ENCODE assay signal across 8 cellular contexts in the genomic region with DNA sequence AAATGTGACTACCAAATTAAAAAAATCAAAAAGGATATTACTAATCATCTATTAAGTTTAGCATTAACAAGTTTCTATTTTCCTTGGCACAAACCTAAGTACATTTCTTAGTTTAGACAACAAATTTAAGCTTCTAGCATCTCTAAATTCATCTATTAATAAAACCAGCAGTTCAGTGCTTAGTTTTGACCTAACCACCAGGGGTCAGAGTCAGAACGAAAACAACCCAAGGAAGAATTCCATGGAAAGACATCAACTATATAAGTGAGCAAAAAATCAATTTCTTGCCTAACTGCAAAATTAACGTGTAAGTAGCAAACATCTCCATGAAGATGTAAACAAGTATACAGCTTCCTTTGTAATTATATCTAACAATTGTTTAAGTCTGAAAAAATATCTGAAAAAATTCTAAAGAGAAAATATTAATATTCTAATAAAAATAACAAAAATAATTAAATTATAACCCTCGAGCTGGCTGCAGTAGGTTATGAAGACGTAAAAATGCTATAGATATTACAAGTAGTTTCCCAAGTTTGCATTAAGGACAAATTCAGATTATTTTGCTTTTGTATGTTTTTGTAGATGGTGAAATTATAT.
DNase-seq lines count a peak whose midpoint lies in the region; ATAC-seq and TF ChIP-seq lines count a peak whose summit lies in the region.

No MANE protein-coding gene starts in this region.

- intact Hi-C loops in left colon (cut with DNase I, micrococcal nuclease) = loop anchor here in 1 of 2 donors (10.0 kb wide), 1 partner anchor 142 kb away; no protein-coding TSS in a partner anchor

- no peaks in the 10 kb centered on the region for H3K9me2 ChIP-seq in neural cell (ENCODE audit: insufficient read depth, low read length)

- H3K4me2 ChIP-seq in neural cell (ENCODE audit: low read length) = no peak overlapping the region

- no peaks in the 10 kb centered on the region for H3K79me2 ChIP-seq in neural cell (replicated peaks; ENCODE audit: insufficient read depth, low read length)

- H3K36me3 ChIP-seq in neural cell (ENCODE audit: insufficient read depth, low read length) = no peaks in the 10 kb centered on the region
- H3K36me3 ChIP-seq in gastroesophageal sphincter = no peaks in the 10 kb centered on the region

- DNase-seq in GM12865 (ENCODE audit: low read depth) (peak; percentile 27), NCI-H1417 treated with DMSO at 0.1 percent for 48 hours (lab: John Stamatoyannopoulos, UW) (peak; percentile 24), left colon (no peak), NCI-H1930 (lab: John Stamatoyannopoulos, UW) (no peak)

- no peak overlapping the region for H3K27ac Mint-ChIP-seq in brain

- H3K27me3 ChIP-seq in neural cell (ENCODE audit: insufficient read depth, low read depth, low read length) (no peaks in the 10 kb centered on the region), gastroesophageal sphincter (no peaks in the 10 kb centered on the region)

- no peaks in the 10 kb centered on the region for H3K9me3 ChIP-seq in neural cell (ENCODE audit: low read length)
- H3K9me3 ChIP-seq in gastroesophageal sphincter = no peaks in the 10 kb centered on the region

- H3K4me3 ChIP-seq in GM12865 (ENCODE audit: low read depth, low read length) = no peak overlapping the region
- no peak overlapping the region for H3K4me3 ChIP-seq in neural cell (ENCODE audit: low read length)
- H3K4me3 ChIP-seq in gastroesophageal sphincter = no peak overlapping the region

- H3K9me3 Mint-ChIP-seq in brain = no peaks in the 10 kb centered on the region

- no peak overlapping the region for H3K27ac ChIP-seq in neural cell (ENCODE audit: low read length)
- H3K27ac ChIP-seq in gastroesophageal sphincter = no peak overlapping the region

- ATAC-seq in gastroesophageal sphincter (no peak), left colon (no peak), GM21528 (IDR thresholded peaks at IDR 0.05; ENCODE audit: low FRiP score, unreplicated experiment) (no peak)

- H3K4me1 ChIP-seq in gastroesophageal sphincter = peaks cover 0 to 4% (median 0%) of the 10 kb centered on the region in 3 donors

- H3K27me3 Mint-ChIP-seq in brain = peaks cover 2% of the 10 kb centered on the region

- H3K9ac ChIP-seq in neural cell (ENCODE audit: low read length) = no peak overlapping the region

- no peak for TF ChIP-seq POLR2A in gastroesophageal sphincter (IDR thresholded peaks at IDR 0.05)

- H3K4me1 Mint-ChIP-seq in brain = peaks cover 6% of the 10 kb centered on the region

- no peak for TF ChIP-seq EP300 in neural cell (conservative IDR thresholded peaks at IDR 0.05; ENCODE audit: poor library complexity, severe bottlenecking)
- no peak for TF ChIP-seq EP300 in gastroesophageal sphincter (IDR thresholded peaks at IDR 0.05)

- peak; percentile 53 for TF ChIP-seq RAD21 in neural cell (conservative IDR thresholded peaks at IDR 0.05)

- no peak overlapping the region for H3K4me3 Mint-ChIP-seq in brain

- H2AFZ ChIP-seq in neural cell (ENCODE audit: low read depth, low read length) = no peak overlapping the region

- H3K36me3 Mint-ChIP-seq in brain = no peaks in the 10 kb centered on the region

- 43 to 65% methylated on average over 4 of the region's 4 CpGs for WGBS in gastroesophageal sphincter (ENCODE audit: low coverage in 1 of 2), 2 donors

- H4K20me1 ChIP-seq in neural cell (ENCODE audit: insufficient read depth) = no peaks in the 10 kb centered on the region

- H3F3A ChIP-seq in neural cell (ENCODE audit: insufficient read depth, low read length, poor library complexity, severe bottlenecking) = no peaks in the 10 kb centered on the region

- TF ChIP-seq CTCF in GM12865 (IDR thresholded peaks at IDR 0.05; ENCODE audit: insufficient read depth, low read depth, low read length, missing control alignments) = peak; percentile 22
- peak; percentile 59 to 68 for TF ChIP-seq CTCF in brain (conservative IDR thresholded peaks at IDR 0.05)
- peak; percentile 59 for TF ChIP-seq CTCF in neural cell (IDR thresholded peaks at IDR 0.05; ENCODE audit: poor library complexity, severe bottlenecking)
- peak in 1 of 4 experiments; percentile 40 for TF ChIP-seq CTCF in gastroesophageal sphincter (IDR thresholded peaks at IDR 0.05)

TF ChIP-seq in neural cell, 6 proteins besides CTCF, POLR2A, EP300 and RAD21:
- TF ChIP-seq MXI1 (conservative IDR thresholded peaks at IDR 0.05; ENCODE audit: poor library complexity, severe bottlenecking) (no peak), SMC3 (conservative IDR thresholded peaks at IDR 0.05; ENCODE audit: poor library complexity) (peak; percentile 63)

Comparison
In these comparisons a context has a peak if more than half of its experiments do, and no peak if none do; other contexts are left out.
1. DNase-seq: peak in GM12865 (single experiment) and NCI-H1417 treated with DMSO at 0.1 percent for 48 hours (single experiment); none in left colon (0 of 2) and NCI-H1930 (0 of 2).